In the genomic region with DNA sequence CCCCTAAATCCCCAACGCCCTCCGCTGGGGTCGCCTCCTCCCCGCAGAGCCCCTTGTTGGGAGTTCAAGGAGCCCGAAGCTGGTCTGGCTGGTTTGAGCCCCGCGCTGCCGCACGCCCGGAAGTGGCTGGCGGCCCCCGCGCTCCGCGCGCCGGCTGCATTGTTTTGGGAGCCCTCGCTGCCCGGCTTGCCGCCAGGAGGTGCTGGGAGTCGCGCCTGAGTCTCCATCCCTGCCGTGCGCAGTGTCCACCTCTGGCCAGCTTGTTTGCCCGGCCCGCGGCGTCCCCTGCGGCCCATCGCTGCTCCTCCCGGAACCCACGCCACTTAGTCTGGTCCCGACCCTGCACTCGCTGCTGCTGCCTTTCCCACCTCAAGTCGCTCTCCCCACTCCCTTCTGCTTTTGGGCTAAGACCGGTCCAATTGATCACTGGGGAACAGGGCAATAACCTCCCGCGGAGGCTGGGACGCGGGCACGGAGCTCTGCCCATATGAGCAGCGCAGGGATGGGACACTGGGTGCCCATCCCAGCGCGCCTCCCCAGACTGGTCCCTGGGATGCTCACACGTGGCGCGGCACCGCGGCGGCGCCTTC, we compare ENCODE assay signal across 8 cellular contexts. TPM values are rescaled to one million over a fixed set of nuclear protein-coding genes. Genes with fewer than 3 reads are reported as not detected.
DNase-seq lines count a peak whose midpoint lies in the region; ATAC-seq and TF ChIP-seq lines count a peak whose summit lies in the region.

No MANE protein-coding gene starts in this region.

- no TSS peak for BruUV-seq in PC-3 (replicated peaks; lab: Mats Ljungman, UMichigan)

- TF ChIP-seq CTCF in fibroblast of villous mesenchyme (IDR thresholded peaks at IDR 0.05; ENCODE audit: insufficient read depth, low read depth, low read length) (peak; percentile 7), prostate gland (IDR thresholded peaks at IDR 0.05) (peak in 1 of 4 experiments; percentile 23), PC-3 (conservative IDR thresholded peaks at IDR 0.05; ENCODE audit: low read depth, low read length) (no peak)

- TF ChIP-seq POLR2A in prostate gland (IDR thresholded peaks at IDR 0.05), result no peak

- H3K4me1 ChIP-seq in prostate gland (replicated peaks) (peaks cover 6% of the 10 kb centered on the region), PC-3 (ENCODE audit: insufficient read depth, low read length) (no peaks in the 10 kb centered on the region; the same call in 1 of the 2 replicates)

- no peaks in the 10 kb centered on the region for H3K9me2 ChIP-seq in PC-3 (replicated peaks; ENCODE audit: low read length)

- no peaks in the 10 kb centered on the region for H4K20me1 ChIP-seq in PC-3 (ENCODE audit: low read length)

- H3K9me3 ChIP-seq in T-helper 17 cell (ENCODE audit: control insufficient read depth, low read length, poor library complexity, severe bottlenecking) (no peaks in the 10 kb centered on the region), prostate gland (no peaks in the 10 kb centered on the region), PC-3 (ENCODE audit: low read length) (no peaks in the 10 kb centered on the region)

- H3K27me3 Mint-ChIP-seq in T-helper 17 cell, result peaks cover 90% of the 10 kb centered on the region

- intact Hi-C loops in prostate gland (cut with DNase I), result loop anchor here (5.0 kb wide), 2 partner anchors 231 to 521 kb away; no protein-coding TSS in a partner anchor
- intact Hi-C loops in PC-3 (cut with micrococcal nuclease), result no loop called here

- H3K79me2 ChIP-seq in PC-3 (ENCODE audit: low read length), result no peaks in the 10 kb centered on the region

- H3K4me3 ChIP-seq in fibroblast of villous mesenchyme (ENCODE audit: low read depth, low read length) (no peak overlapping the region), prostate gland (peak overlapping the region; percentile 6 to 12), PC-3 (ENCODE audit: low read length) (no peak overlapping the region)

- no peak overlapping the region for H2AFZ ChIP-seq in PC-3 (ENCODE audit: low read length)

- H3K27ac ChIP-seq in prostate gland, result no peak overlapping the region
- H3K27ac ChIP-seq in PC-3 (ENCODE audit: low read length), result no peak overlapping the region

- H3K4me2 ChIP-seq in PC-3 (ENCODE audit: low read length), result no peak overlapping the region

- H3K4me1 Mint-ChIP-seq in T-helper 17 cell, result peaks cover 27% of the 10 kb centered on the region

- DNase-seq in ELF-1 (ENCODE audit: low read depth, low spot score) (peak; percentile 86), T-helper 17 cell (peak in 1 of 3 donors; percentile 11), fibroblast of villous mesenchyme (ENCODE audit: low read depth) (no peak), prostate gland (ENCODE audit: low spot score) (no peak), OCI-M2 (lab: John Stamatoyannopoulos, UW; ENCODE audit: unreplicated experiment) (no peak), HCEC 1CT (no peak), T-helper 9 cell (no peak), PC-3 (no peak)

- ATAC-seq in T-helper 17 cell, result peak; percentile 30
- ATAC-seq in PC-3, result no peak

- H3K9ac ChIP-seq in PC-3 (ENCODE audit: low read length), result no peak overlapping the region

- no peaks in the 10 kb centered on the region for H3F3A ChIP-seq in PC-3 (ENCODE audit: low read length, unreplicated experiment)

- H3K27ac Mint-ChIP-seq in T-helper 17 cell, result peak overlapping the region; percentile 16

- POLR2A ChIA-PET in PC-3 (lab: Charles Lee; ENCODE audit: unreplicated experiment), result no interaction called here

- H3K27me3 ChIP-seq in prostate gland (replicated peaks; ENCODE audit: insufficient read depth) (peaks cover 26% of the 10 kb centered on the region), PC-3 (ENCODE audit: low read length) (peaks cover 62% of the 10 kb centered on the region)

- H3K4me3 Mint-ChIP-seq in T-helper 17 cell, result peak overlapping the region; percentile 89

- peaks cover 13% of the 10 kb centered on the region for H3K36me3 Mint-ChIP-seq in T-helper 17 cell (ENCODE audit: low read depth)

- H3K36me3 ChIP-seq in prostate gland (no peaks in the 10 kb centered on the region), PC-3 (ENCODE audit: low read depth, low read length) (no peaks in the 10 kb centered on the region)

- 4% methylated on average over 37 of the region's 51 CpGs for WGBS in prostate gland

- CTCF ChIA-PET in PC-3 (lab: Charles Lee), result no interaction called here

RNA-seq across cellular contexts. Expression of a gene that starts 2.2 kb away (rescaled TPM):
- total RNA-seq in T-helper 17 cell (not detected), fibroblast of villous mesenchyme (not detected in 2 replicates), prostate gland (1 to 10 TPM; 3.7 to 6.1 TPM), PC-3 (2014; rRNA removed) (not detected in 2 replicates)

RNA-seq across cellular contexts. Expression of a gene that starts 31.2 kb away (rescaled TPM):
- total RNA-seq in T-helper 17 cell (not detected), fibroblast of villous mesenchyme (not detected in 2 replicates), prostate gland (1 to 10 TPM in 1 of 2 donors, not detected in 1; 1.9 TPM), PC-3 (2014; rRNA removed) (not detected in 2 replicates)

Comparison
In these comparisons a context has a peak if more than half of its experiments do, and no peak if none do; other contexts are left out.
1. H3K4me3 ChIP-seq: peak in prostate gland (2 of 2); none in fibroblast of villous mesenchyme (single experiment) and PC-3 (single experiment).